16 cellular contexts compared by ENCODE assay signal in the genomic region with DNA sequence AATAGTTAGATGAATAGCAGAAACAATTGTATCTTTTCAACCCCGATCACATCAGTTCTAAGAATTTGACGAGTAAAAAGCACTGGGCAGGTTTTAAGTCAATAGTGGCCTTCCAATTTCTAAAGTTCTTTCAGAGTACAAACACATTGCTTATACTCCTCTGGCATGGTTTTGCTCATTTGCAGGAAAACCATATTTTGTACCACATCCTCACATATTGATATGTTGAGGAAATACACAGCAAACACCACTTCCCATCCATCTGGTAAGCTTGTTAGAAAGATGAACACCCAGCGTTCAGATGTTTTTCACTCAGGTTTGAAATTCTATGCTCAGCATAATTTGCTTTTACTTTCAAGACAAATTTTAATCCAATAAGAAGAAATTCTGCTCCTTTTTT.
A peak's percentile ranks its signal among the peaks of the same experiment; 100 is the strongest.
DNase-seq lines count a peak whose midpoint lies in the region; ATAC-seq and TF ChIP-seq lines count a peak whose summit lies in the region.
"Had no signal": no experiment of that assay in that cellular context is flagged by ENCODE, and none has a peak within 500 bp of the region (broad histone marks: within the 10 kb centered on the region; RNA-seq: fewer than 3 reads in every experiment).

No MANE protein-coding gene starts in this region.

- no peak overlapping the region for H2AFZ ChIP-seq in OCI-LY7 (ENCODE audit: low read length)
- H2AFZ ChIP-seq: parathyroid adenoma had no signal

- H3K4me3 ChIP-seq in OCI-LY7 (ENCODE audit: low read depth, low read length, poor library complexity, severe bottlenecking) = no peak overlapping the region
- H3K4me3 ChIP-seq: spleen had no signal

- peaks cover 51% of the 10 kb centered on the region for H3K4me1 Mint-ChIP-seq in CD4-positive, alpha-beta T cell (ENCODE audit: low read depth)
- peaks cover 48% of the 10 kb centered on the region for H3K4me1 Mint-ChIP-seq in activated naive CD8-positive, alpha-beta T cell treated with anti-CD3 and anti-CD28 coated beads, Interleukin-2, amount 10 ng/mL, durations not matched to agents 7 days and 5 days

- no peak for DNase-seq in CD4-positive, alpha-beta T cell
- DNase-seq in activated naive CD8-positive, alpha-beta T cell treated with anti-CD3 and anti-CD28 coated beads, Interleukin-2, amount 10 ng/mL, durations not matched to agents 7 days and 5 days = no peak
- no peak for DNase-seq in OCI-LY7 (ENCODE audit: low spot score)
- no peak for DNase-seq in mesenteric fat pad (ENCODE audit: low spot score)
- DNase-seq: erythroblast, MM.1S, NCI-H2029 treated with DMSO at 0.1 percent for 48 hours, NCI-H526 treated with DMSO at 0.1 percent for 48 hours, spleen, WERI-Rb-1 had no signal

- no peaks in the 10 kb centered on the region for H3K36me3 Mint-ChIP-seq in CD4-positive, alpha-beta T cell (ENCODE audit: low read depth)
- H3K36me3 Mint-ChIP-seq in activated naive CD8-positive, alpha-beta T cell treated with anti-CD3 and anti-CD28 coated beads, Interleukin-2, amount 10 ng/mL, durations not matched to agents 7 days and 5 days = peaks cover 34% of the 10 kb centered on the region

- CTCF ChIA-PET in CD4-positive, alpha-beta T cell (lab: Charles Lee) = interaction anchor here (0.6 kb wide), 1 partner anchor 11 kb away, joined by 4 read pairs; no protein-coding TSS in a partner anchor
- CTCF ChIA-PET in OCI-LY7 (lab: Charles Lee; ENCODE audit: unreplicated experiment) = no interaction called here

- no peaks in the 10 kb centered on the region for H3K9me3 ChIP-seq in CD4-positive, alpha-beta T cell (ENCODE audit: control insufficient read depth, low read length)
- no peaks in the 10 kb centered on the region for H3K9me3 ChIP-seq in OCI-LY7 (ENCODE audit: low read length)
- H3K9me3 ChIP-seq: spleen had no signal

- no peaks in the 10 kb centered on the region for H4K20me1 ChIP-seq in OCI-LY7 (ENCODE audit: insufficient read depth, low read length)

- POLR2A ChIA-PET in CD4-positive, alpha-beta T cell (lab: Charles Lee) = interaction anchor here (1.0 to 1.8 kb wide), 4 partner anchors 9 to 163 kb away, joined by 3 to 7 read pairs (median 4); no protein-coding TSS in a partner anchor
- POLR2A ChIA-PET in activated naive CD8-positive, alpha-beta T cell treated with anti-CD3 and anti-CD28 coated beads, Interleukin-2, amount 10 ng/mL, durations not matched to agents 7 days and 5 days (lab: Charles Lee) = interaction anchor here (0.7 to 2.5 kb wide), 7 partner anchors 10 to 345 kb away, joined by 3 to 9 read pairs (median 3); a partner anchor contains a TSS
- POLR2A ChIA-PET in OCI-LY7 (lab: Charles Lee) = interaction anchor here (0.9 kb wide), 1 partner anchor 38 kb away, joined by 5 read pairs; no protein-coding TSS in a partner anchor

- H3K4me1 ChIP-seq in OCI-LY7 (ENCODE audit: insufficient read depth, low read length, poor library complexity, severe bottlenecking) = no peaks in the 10 kb centered on the region
- H3K4me1 ChIP-seq: parathyroid adenoma had no signal

- H3K4me3 Mint-ChIP-seq in CD4-positive, alpha-beta T cell = peak overlapping the region; percentile 43
- peak overlapping the region; percentile 58 for H3K4me3 Mint-ChIP-seq in activated naive CD8-positive, alpha-beta T cell treated with anti-CD3 and anti-CD28 coated beads, Interleukin-2, amount 10 ng/mL, durations not matched to agents 7 days and 5 days

- no peaks in the 10 kb centered on the region for H3K79me2 ChIP-seq in OCI-LY7 (ENCODE audit: insufficient read depth, low read depth, low read length)
- H3K79me2 ChIP-seq: parathyroid adenoma had no signal

- no peaks in the 10 kb centered on the region for H3K27me3 Mint-ChIP-seq in CD4-positive, alpha-beta T cell
- H3K27me3 Mint-ChIP-seq in activated naive CD8-positive, alpha-beta T cell treated with anti-CD3 and anti-CD28 coated beads, Interleukin-2, amount 10 ng/mL, durations not matched to agents 7 days and 5 days = no peaks in the 10 kb centered on the region

- H3K9me3 Mint-ChIP-seq in CD4-positive, alpha-beta T cell = no peaks in the 10 kb centered on the region
- peaks cover 14% of the 10 kb centered on the region for H3K9me3 Mint-ChIP-seq in activated naive CD8-positive, alpha-beta T cell treated with anti-CD3 and anti-CD28 coated beads, Interleukin-2, amount 10 ng/mL, durations not matched to agents 7 days and 5 days

- peak; percentile 57 for ATAC-seq in CD4-positive, alpha-beta T cell (ENCODE audit: poor library complexity)
- ATAC-seq in GM18502 (IDR thresholded peaks at IDR 0.05; ENCODE audit: poor library complexity, unreplicated experiment) (peak; percentile 10), HG03378 (IDR thresholded peaks at IDR 0.05; ENCODE audit: unreplicated experiment) (peak; percentile 28), GM19035 (IDR thresholded peaks at IDR 0.05; ENCODE audit: unreplicated experiment) (no peak), HG03196 (IDR thresholded peaks at IDR 0.05; ENCODE audit: unreplicated experiment) (no peak)
- peak; percentile 92 for ATAC-seq in activated naive CD8-positive, alpha-beta T cell treated with anti-CD3 and anti-CD28 coated beads, Interleukin-2, amount 10 ng/mL, durations not matched to agents 7 days and 5 days (ENCODE audit: low read depth)
- ATAC-seq: Panc1 had no signal

- BruUV-seq in OCI-LY7 (replicated peaks; lab: Mats Ljungman, UMichigan) = no TSS peak

- intact Hi-C loops in CD4-positive, alpha-beta T cell (cut with DNase I, micrococcal nuclease) = no loop called here
- intact Hi-C loops in OCI-LY7 (cut with micrococcal nuclease; ENCODE audit: unreplicated experiment) = no loop called here

- H3K9me2 ChIP-seq in OCI-LY7 (ENCODE audit: insufficient read depth, low read length) = no peaks in the 10 kb centered on the region

- H3K4me2 ChIP-seq in OCI-LY7 (ENCODE audit: low read length) = no peak overlapping the region

- TF ChIP-seq CTCF in CD4-positive, alpha-beta T cell (IDR thresholded peaks at IDR 0.05) = no peak
- no peak for TF ChIP-seq CTCF in OCI-LY7 (conservative IDR thresholded peaks at IDR 0.05; ENCODE audit: low read length)

- H3K36me3 ChIP-seq in OCI-LY7 (ENCODE audit: insufficient read depth, low read length) = no peaks in the 10 kb centered on the region
- H3K36me3 ChIP-seq: spleen, WERI-Rb-1 had no signal

- H3K27ac ChIP-seq in CD4-positive, alpha-beta T cell (ENCODE audit: low read depth, low read length) = no peak overlapping the region
- H3K27ac ChIP-seq in OCI-LY7 (ENCODE audit: low read depth, low read length, poor library complexity, severe bottlenecking) = no peak overlapping the region
- H3K27ac ChIP-seq: parathyroid adenoma, WERI-Rb-1 had no signal

- peak overlapping the region; percentile 10 for H3K27ac Mint-ChIP-seq in CD4-positive, alpha-beta T cell
- peak overlapping the region; percentile 95 for H3K27ac Mint-ChIP-seq in activated naive CD8-positive, alpha-beta T cell treated with anti-CD3 and anti-CD28 coated beads, Interleukin-2, amount 10 ng/mL, durations not matched to agents 7 days and 5 days

- H3K27me3 ChIP-seq in CD4-positive, alpha-beta T cell (ENCODE audit: control insufficient read depth, insufficient read depth, low read length) = no peaks in the 10 kb centered on the region
- H3K27me3 ChIP-seq: spleen had no signal

Comparison
In these comparisons a context has a peak if more than half of its experiments do, and no peak if none do; other contexts are left out.
1. ATAC-seq: peak in CD4-positive, alpha-beta T cell (single experiment), GM18502 (single experiment), HG03378 (single experiment) and activated naive CD8-positive, alpha-beta T cell treated with anti-CD3 and anti-CD28 coated beads, Interleukin-2, amount 10 ng/mL, durations not matched to agents 7 days and 5 days (single experiment); none in GM19035 (single experiment) and HG03196 (single experiment).